8 cellular contexts compared by ENCODE assay signal in genomic region chr11:1574256-1575242, GRCh38. TPM values are rescaled to one million over a fixed set of nuclear protein-coding genes. Genes with fewer than 3 reads are reported as not detected.
A peak's percentile ranks its signal among the peaks of the same experiment; 100 is the strongest.
DNase-seq lines count a peak whose midpoint lies in the region; ATAC-seq and TF ChIP-seq lines count a peak whose summit lies in the region.

No MANE protein-coding gene starts in this region.

- no peak overlapping the region for H3K27ac ChIP-seq in subcutaneous abdominal adipose tissue (ENCODE audit: low read depth, low read length)

- H3K27me3 ChIP-seq in subcutaneous abdominal adipose tissue (ENCODE audit: control insufficient read depth in 5 of 5, insufficient read depth in 4 of 5, low read length in 5 of 5) = no peaks in the 10 kb centered on the region

- H3K9me3 Mint-ChIP-seq in endothelial cell (ENCODE audit: unreplicated experiment) = peaks cover 4% of the 10 kb centered on the region

- H3K36me3 Mint-ChIP-seq in endothelial cell (ENCODE audit: low read depth, unreplicated experiment) = no peaks in the 10 kb centered on the region

- H3K27ac Mint-ChIP-seq in endothelial cell (ENCODE audit: unreplicated experiment) = peak overlapping the region; percentile 52

- no peak overlapping the region for H3K4me3 Mint-ChIP-seq in endothelial cell (ENCODE audit: unreplicated experiment)

- peaks cover 0 to 13% (median 7%) of the 10 kb centered on the region in 5 donors for H3K9me3 ChIP-seq in subcutaneous abdominal adipose tissue (ENCODE audit: control insufficient read depth in 5 of 5, low read length in 5 of 5)

- peaks cover 2 to 42% (median 32%) of the 10 kb centered on the region in 5 donors for H3K4me1 ChIP-seq in subcutaneous abdominal adipose tissue (ENCODE audit: control insufficient read depth in 5 of 5, insufficient read depth in 5 of 5, low read length in 5 of 5)

- peak overlapping the region in 2 of 5 donors; percentile 4 to 38 for H3K9ac ChIP-seq in subcutaneous abdominal adipose tissue (ENCODE audit: low read length in 5 of 5)

- TF ChIP-seq CTCF in AG10803 (conservative IDR thresholded peaks at IDR 0.05; ENCODE audit: low read length) (peak; percentile 50), endothelial cell (IDR thresholded peaks at IDR 0.05; ENCODE audit: unreplicated experiment) (peak; percentile 78)

- peaks cover 0 to under 1% (median 0%) of the 10 kb centered on the region in 5 donors for H3K36me3 ChIP-seq in subcutaneous abdominal adipose tissue (ENCODE audit: control insufficient read depth in 5 of 5, insufficient read depth in 5 of 5, low read length in 5 of 5)

- H3K4me1 Mint-ChIP-seq in endothelial cell (ENCODE audit: unreplicated experiment) = peaks cover 5% of the 10 kb centered on the region

- no peak overlapping the region for H3K4me3 ChIP-seq in AG10803 (ENCODE audit: low read length)
- peak overlapping the region in 3 of 5 donors; percentile 22 to 47 (median 28) for H3K4me3 ChIP-seq in subcutaneous abdominal adipose tissue (ENCODE audit: low read depth in 1 of 5, low read length in 5 of 5)

- ATAC-seq in GM19035 (IDR thresholded peaks at IDR 0.05; ENCODE audit: unreplicated experiment) = peak; percentile 40

- peak; percentile 37 for DNase-seq in AG10803 (ENCODE audit: low read depth)
- DNase-seq in NCI-H2196 (lab: John Stamatoyannopoulos, UW; ENCODE audit: unreplicated experiment) = peak; percentile 72
- DNase-seq in activated CD8-positive, alpha-beta memory T cell treated with anti-CD3 and anti-CD28 coated beads, Interleukin-2, amount 50 U/mL, for 4 hours = peak; percentile 59
- peak; percentile 58 for DNase-seq in endothelial cell (ENCODE audit: low spot score)
- DNase-seq in midbrain (lab: John Stamatoyannopoulos, UW) = peak; percentile 36
- no peak for DNase-seq in SHP77 treated with DMSO at 0.1 percent for 48 hours (lab: John Stamatoyannopoulos, UW)

- peaks cover 10% of the 10 kb centered on the region for H3K27me3 Mint-ChIP-seq in endothelial cell (ENCODE audit: unreplicated experiment)

RNA-seq across cellular contexts. Expression of gene DUSP8, which starts 2.5 kb away (rescaled TPM):
- 2.2 TPM for total RNA-seq in endothelial cell (ENCODE audit: unreplicated experiment)

RNA-seq across cellular contexts. Expression of gene KRTAP5-1, which starts 10.5 kb away (rescaled TPM):
- not detected for total RNA-seq in endothelial cell (ENCODE audit: unreplicated experiment)

RNA-seq across cellular contexts. Expression of gene KRTAP5-2, which starts 23.5 kb away (rescaled TPM):
- total RNA-seq in endothelial cell (ENCODE audit: unreplicated experiment) = not detected

RNA-seq across cellular contexts. Expression of gene KRTAP5-3, which starts 33.7 kb away (rescaled TPM):
- not detected for total RNA-seq in endothelial cell (ENCODE audit: unreplicated experiment)

RNA-seq across cellular contexts. Expression of gene KRTAP5-4, which starts 47.4 kb away (rescaled TPM):
- total RNA-seq in endothelial cell (ENCODE audit: unreplicated experiment) = not detected
